In genomic region chr5:111559680-111560079, GRCh38 we compare ENCODE assay signal across 22 cellular contexts.
"Had no signal": no experiment of that assay in that cellular context is flagged by ENCODE, and none has a peak within 500 bp of the region (broad histone marks: within the 10 kb centered on the region; RNA-seq: fewer than 3 reads in every experiment).

No MANE protein-coding gene starts in this region.

- H3K9me3 ChIP-seq: colonic mucosa, esophagus squamous epithelium, gastrocnemius medialis had no signal

- H3K36me3 ChIP-seq: colonic mucosa, esophagus muscularis mucosa, esophagus squamous epithelium, gastrocnemius medialis, gastroesophageal sphincter, heart left ventricle, heart right ventricle had no signal

- H3K4me1 ChIP-seq: colonic mucosa, esophagus squamous epithelium, foreskin keratinocyte had no signal

- H3K4me3 ChIP-seq: colonic mucosa, coronary artery, dorsolateral prefrontal cortex, esophagus muscularis mucosa, esophagus squamous epithelium, gastrocnemius medialis, gastroesophageal sphincter, heart left ventricle, heart right ventricle had no signal

- H3K27ac ChIP-seq: colonic mucosa, coronary artery, dorsolateral prefrontal cortex, epithelial cell of prostate, esophagus muscularis mucosa, esophagus squamous epithelium, foreskin keratinocyte, gastrocnemius medialis, gastroesophageal sphincter, heart left ventricle, heart right ventricle had no signal

- DNase-seq: colonic mucosa; cortex of kidney; dermis blood vessel endothelial cell; dorsolateral prefrontal cortex; effector CD4-positive, alpha-beta T cell; effector CD8-positive, alpha-beta T cell; effector memory CD4-positive, alpha-beta T cell; effector memory CD8-positive, alpha-beta T cell; endodermal cell; esophagus squamous epithelium; foreskin fibroblast; foreskin keratinocyte; foreskin melanocyte; gastrocnemius medialis; glutamatergic neuron; head of caudate nucleus; heart left ventricle; heart right ventricle had no signal
